ENCODE assay signal across 8 cellular contexts in the genomic region with DNA sequence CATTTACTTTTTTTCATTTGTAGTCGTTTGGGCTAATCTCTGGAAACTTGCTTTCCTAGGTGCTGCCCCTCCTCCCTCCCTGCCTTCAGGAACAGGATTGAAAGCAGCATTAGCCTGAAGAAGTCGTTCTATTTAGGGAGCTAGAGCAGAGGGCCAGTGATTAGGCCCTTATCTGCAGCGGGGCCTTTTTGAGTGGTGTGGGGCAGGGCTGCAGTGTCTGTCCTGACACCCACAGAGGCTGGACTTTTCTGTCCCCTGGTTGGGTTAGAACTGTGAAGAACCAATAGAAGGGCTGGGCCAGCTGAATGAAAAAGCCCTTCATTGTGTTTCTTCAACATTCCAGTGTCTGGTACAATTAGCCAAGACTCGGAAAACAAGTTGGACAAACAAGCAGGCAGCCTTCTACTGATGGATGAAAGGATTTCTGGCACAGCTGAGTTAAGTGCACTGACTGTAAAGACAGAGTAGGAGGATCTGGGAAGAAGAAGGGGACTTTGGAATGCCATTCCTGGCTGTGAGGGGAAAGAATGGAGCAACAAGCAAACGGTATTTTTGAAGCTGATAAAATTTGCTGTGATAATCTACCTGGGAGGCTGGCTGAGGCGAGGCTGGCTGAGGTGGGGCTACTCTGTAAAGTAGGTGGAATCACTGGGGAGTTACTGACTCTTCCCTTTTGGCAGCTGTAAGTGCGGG. TPM values are rescaled to one million over a fixed set of nuclear protein-coding genes. Genes with fewer than 3 reads are reported as not detected.
DNase-seq lines count a peak whose midpoint lies in the region; ATAC-seq and TF ChIP-seq lines count a peak whose summit lies in the region.

No MANE protein-coding gene starts in this region.

- WGBS in mammary epithelial cell (ENCODE audit: low coverage, missing lambda C conversion rate): 5% methylated on average over 7 of the region's 7 CpGs
- 31% methylated on average over 6 of the region's 7 CpGs for WGBS in right lobe of liver (ENCODE audit: insufficient coverage, low coverage, low lambda C conversion rate, missing lambda C conversion rate)

- dilution Hi-C loops in mammary epithelial cell (cut with HindIII; ENCODE audit: low sequenced_read_pairs): loop anchor here (5.0 kb wide), 1 partner anchor 38 kb away; no protein-coding TSS in a partner anchor

- no peak for TF ChIP-seq CTCF in mammary epithelial cell (conservative IDR thresholded peaks at IDR 0.05 in 1 of 2, IDR thresholded peaks at IDR 0.05 in 1 of 2; ENCODE audit: extremely low read depth in 1 of 2, insufficient read depth in 1 of 2, low read depth in 1 of 2, low read length in 2 of 2)
- TF ChIP-seq CTCF in right lobe of liver (IDR thresholded peaks at IDR 0.05): no peak
- TF ChIP-seq CTCF in thoracic aorta (IDR thresholded peaks at IDR 0.05): no peak

- intact Hi-C loops in activated CD4-positive, alpha-beta T cell treated with anti-CD3 and anti-CD28 coated beads, Interleukin-2, amount 10 ng/mL, durations not matched to agents 24 days and 14 days (cut with micrococcal nuclease): loop anchor here (2.0 kb wide), 1 partner anchor 17 kb away; no protein-coding TSS in a partner anchor
- intact Hi-C loops in mammary epithelial cell (cut with micrococcal nuclease) (loop anchor here (1.0 to 2.0 kb wide), 3 partner anchors 9 to 21 kb away; no protein-coding TSS in a partner anchor), right lobe of liver (cut with DNase I) (no loop called here)

- H3K27me3 ChIP-seq in mammary epithelial cell (ENCODE audit: insufficient read depth, low read length) (no peaks in the 10 kb centered on the region), right lobe of liver (no peaks in the 10 kb centered on the region), thoracic aorta (replicated peaks; ENCODE audit: insufficient read depth) (no peaks in the 10 kb centered on the region)

- peaks cover 97% of the 10 kb centered on the region for H3K79me2 ChIP-seq in mammary epithelial cell (ENCODE audit: insufficient read depth, low read length)

- H3K4me3 Mint-ChIP-seq in activated CD4-positive, alpha-beta T cell treated with anti-CD3 and anti-CD28 coated beads, Interleukin-2, amount 10 ng/mL, durations not matched to agents 24 days and 14 days: peak overlapping the region; percentile 82

- no peak for TF ChIP-seq POLR2A in right lobe of liver (IDR thresholded peaks at IDR 0.05)

- H3K9me3 ChIP-seq in mammary epithelial cell (replicated peaks; ENCODE audit: insufficient read depth, low read length) (no peaks in the 10 kb centered on the region), right lobe of liver (no peaks in the 10 kb centered on the region), thoracic aorta (no peaks in the 10 kb centered on the region)

- no peak for DNase-seq in activated CD4-positive, alpha-beta T cell treated with anti-CD3 and anti-CD28 coated beads, Interleukin-2, amount 10 ng/mL, durations not matched to agents 24 days and 14 days
- no peak for DNase-seq in activated CD4-positive, alpha-beta T cell treated with anti-CD3 and anti-CD28 coated beads for 48 hours
- peak; percentile 54 for DNase-seq in mammary epithelial cell
- no peak for DNase-seq in right lobe of liver
- no peak for DNase-seq in thoracic aorta (ENCODE audit: low spot score)
- DNase-seq in Kasumi-1 (lab: John Stamatoyannopoulos, UW): no peak
- DNase-seq in NCI-H1092 treated with DMSO at 0.1 percent for 48 hours (lab: John Stamatoyannopoulos, UW): no peak
- DNase-seq in NCI-H2107 (lab: John Stamatoyannopoulos, UW): no peak

- in situ Hi-C loops in mammary epithelial cell (cut with MboI; ENCODE audit: low sequenced_read_pairs in 2 of 2): no loop called here

- H3K27ac Mint-ChIP-seq in activated CD4-positive, alpha-beta T cell treated with anti-CD3 and anti-CD28 coated beads, Interleukin-2, amount 10 ng/mL, durations not matched to agents 24 days and 14 days: peak overlapping the region; percentile 93

- H3K9me3 Mint-ChIP-seq in activated CD4-positive, alpha-beta T cell treated with anti-CD3 and anti-CD28 coated beads, Interleukin-2, amount 10 ng/mL, durations not matched to agents 24 days and 14 days: no peaks in the 10 kb centered on the region

- no peaks in the 10 kb centered on the region for H3K36me3 ChIP-seq in mammary epithelial cell (ENCODE audit: insufficient read depth, low read length)
- no peaks in the 10 kb centered on the region for H3K36me3 ChIP-seq in right lobe of liver
- H3K36me3 ChIP-seq in thoracic aorta: no peaks in the 10 kb centered on the region

- peak overlapping the region; percentile 63 for H3K4me2 ChIP-seq in mammary epithelial cell (ENCODE audit: insufficient read depth, low read depth, low read length)

- H3K4me1 Mint-ChIP-seq in activated CD4-positive, alpha-beta T cell treated with anti-CD3 and anti-CD28 coated beads, Interleukin-2, amount 10 ng/mL, durations not matched to agents 24 days and 14 days: peaks cover 56% of the 10 kb centered on the region

- peaks cover 21% of the 10 kb centered on the region for H3K36me3 Mint-ChIP-seq in activated CD4-positive, alpha-beta T cell treated with anti-CD3 and anti-CD28 coated beads, Interleukin-2, amount 10 ng/mL, durations not matched to agents 24 days and 14 days (ENCODE audit: low read depth)

- peak overlapping the region; percentile 34 for H3K9ac ChIP-seq in mammary epithelial cell (ENCODE audit: insufficient read depth, low read length)

- H3K4me3 ChIP-seq in mammary epithelial cell (replicated peaks in 1 of 3; ENCODE audit: insufficient read depth in 1 of 3, low read depth in 2 of 3, low read length in 3 of 3): no peak overlapping the region
- H3K4me3 ChIP-seq in right lobe of liver: no peak overlapping the region
- peak overlapping the region; percentile 18 for H3K4me3 ChIP-seq in thoracic aorta

- H3K27ac ChIP-seq in mammary epithelial cell (ENCODE audit: insufficient read depth, low read depth, low read length) (peak overlapping the region; percentile 68), right lobe of liver (peak overlapping the region in 1 of 3 donors; percentile 13), thoracic aorta (peak overlapping the region; percentile 80 to 82)

- CTCF ChIA-PET in mammary epithelial cell (lab: Charles Lee; ENCODE audit: low non-redundant PET): interaction anchor here (1.3 kb wide), 1 partner anchor 22 kb away, joined by 14 read pairs; no protein-coding TSS in a partner anchor

- peak; percentile 30 to 44 (median 36) for ATAC-seq in right lobe of liver
- no peak for ATAC-seq in thoracic aorta (ENCODE audit: insufficient number of reproducible peaks, low FRiP score, low read depth)

- H2AFZ ChIP-seq in mammary epithelial cell (ENCODE audit: low read depth, low read length): no peak overlapping the region

- no peaks in the 10 kb centered on the region for H3K27me3 Mint-ChIP-seq in activated CD4-positive, alpha-beta T cell treated with anti-CD3 and anti-CD28 coated beads, Interleukin-2, amount 10 ng/mL, durations not matched to agents 24 days and 14 days

- H4K20me1 ChIP-seq in mammary epithelial cell (ENCODE audit: insufficient read depth, low read length): no peaks in the 10 kb centered on the region

- peaks cover 52% of the 10 kb centered on the region for H3K4me1 ChIP-seq in mammary epithelial cell (ENCODE audit: insufficient read depth, low read length)
- peaks cover 0 to 34% (median 12%) of the 10 kb centered on the region in 4 donors for H3K4me1 ChIP-seq in right lobe of liver
- H3K4me1 ChIP-seq in thoracic aorta (ENCODE audit: control insufficient read depth in 1 of 2, low read depth in 2 of 2): peaks cover 60 to 86% of the 10 kb centered on the region in 2 donors

- no TSS peak for BruUV-seq in mammary epithelial cell (replicated peaks; lab: Mats Ljungman, UMichigan)

RNA-seq across cellular contexts. Expression of a gene that starts 9.7 kb away (rescaled TPM):
- 203 and 204 TPM in 2 replicates for total RNA-seq in activated CD4-positive, alpha-beta T cell treated with anti-CD3 and anti-CD28 coated beads, Interleukin-2, amount 10 ng/mL, durations not matched to agents 24 days and 14 days
- total RNA-seq in mammary epithelial cell (100 to 1,000 TPM; 304 to 440 TPM), right lobe of liver (100 to 1,000 TPM in 3 of 6 experiments, 10 to 100 TPM in 3; 78.4 to 141 (median 100) TPM), thoracic aorta (100 to 1,000 TPM; 604 to 650 TPM)
- polyA plus RNA-seq in mammary epithelial cell: 46.4 TPM
- 258 TPM for polyA minus RNA-seq in mammary epithelial cell

Comparison
In these comparisons a context has a peak if more than half of its experiments do, and no peak if none do; other contexts are left out.
1. intact Hi-C loops: an anchor here in activated CD4-positive, alpha-beta T cell treated with anti-CD3 and anti-CD28 coated beads, Interleukin-2, amount 10 ng/mL, durations not matched to agents 24 days and 14 days (2.0 kb wide) and mammary epithelial cell (1.0 to 2.0 kb wide); none called in right lobe of liver.